Comparison of ENCODE assay signal across 8 cellular contexts in genomic region chr18:77096936-77097886, GRCh38. TPM values are rescaled to one million over a fixed set of nuclear protein-coding genes. Genes with fewer than 3 reads are reported as not detected.
DNase-seq lines count a peak whose midpoint lies in the region; ATAC-seq, FAIRE-seq and TF ChIP-seq lines count a peak whose summit lies in the region.
"Had no signal": no experiment of that assay in that cellular context is flagged by ENCODE, and none has a peak within 500 bp of the region (broad histone marks: within the 10 kb centered on the region; RNA-seq: fewer than 3 reads in every experiment).

No MANE protein-coding gene starts in this region.

- RAD21 ChIA-PET in GM12878 (lab: Charles Lee; ENCODE audit: unreplicated experiment): interaction anchor here (0.7 to 2.0 kb wide), 9 partner anchors 17 to 117 kb away, joined by 4 to 6 read pairs (median 4); no protein-coding TSS in a partner anchor

- 81% methylated on average over 11 of the region's 11 CpGs for WGBS in GM12878 (ENCODE audit: insufficient coverage, insufficient replicate concordance, low lambda C conversion rate, missing lambda C conversion rate)

- peak; percentile 11 for FAIRE-seq in GM19239 (lab: Jason Lieb, UNC)
- FAIRE-seq in GM12878 (lab: Jason Lieb, UNC): no peak
- FAIRE-seq: frontal cortex had no signal

- H3K4me1 ChIP-seq in GM12878 (ENCODE audit: control insufficient read depth, insufficient read depth, low read length) (peaks cover 66% of the 10 kb centered on the region), neutrophil (ENCODE audit: control insufficient read depth in 1 of 2, insufficient read depth in 1 of 2, low read depth in 1 of 2, low read length in 1 of 2) (peaks cover 91 to 99% of the 10 kb centered on the region in 2 experiments)

- H3K4me3 ChIP-seq in GM12878 (no peak overlapping the region), neutrophil (ENCODE audit: low read depth in 1 of 2, low read length in 1 of 2) (peak overlapping the region; percentile 34 to 50)

- H4K20me1 ChIP-seq in GM12878 (ENCODE audit: control insufficient read depth, insufficient read depth): no peaks in the 10 kb centered on the region

- ATAC-seq in GM12878 (no peak), GM21526 (IDR thresholded peaks at IDR 0.05; ENCODE audit: low FRiP score, unreplicated experiment) (no peak), GM18868 (IDR thresholded peaks at IDR 0.05; ENCODE audit: unreplicated experiment) (no peak)

- CTCF ChIA-PET in GM12878 (lab: Yijun Ruan, JAX): interaction anchor here (0.8 to 2.4 kb wide), 7 partner anchors 27 to 114 kb away, joined by 3 to 8 read pairs (median 4); no protein-coding TSS in a partner anchor

- SMC1A ChIA-PET in GM12878 (lab: Charles Lee; ENCODE audit: uncharacterized antibody, unreplicated experiment): interaction anchor here (0.8 to 2.4 kb wide), 17 partner anchors 9 to 133 kb away, joined by 3 to 13 read pairs (median 4); no protein-coding TSS in a partner anchor

- intact Hi-C loops in GM12878 (cut with micrococcal nuclease; ENCODE audit: unreplicated experiment): no loop called here

- no peak for TF ChIP-seq POLR2A in GM12878 (IDR thresholded peaks at IDR 0.05; ENCODE audit: low read depth, low read length)

- TF ChIP-seq RAD21 in GM12878 (IDR thresholded peaks at IDR 0.05; ENCODE audit: insufficient read depth, low read depth, low read length): no peak

- DNase-seq in GM19239 (ENCODE audit: insufficient read length, low spot score) (no peak), NCI-H128 (lab: John Stamatoyannopoulos, UW; ENCODE audit: unreplicated experiment) (peak; percentile 63), GM12878 (ENCODE audit: low read depth, low spot score) (no peak), NCI-H510A (lab: John Stamatoyannopoulos, UW) (no peak)

- TF ChIP-seq EP300 in GM12878 (IDR thresholded peaks at IDR 0.05; ENCODE audit: borderline replicate concordance in 1 of 2, control insufficient read depth in 1 of 2, low read depth in 2 of 2, low read length in 2 of 2): no peak

- H2AFZ ChIP-seq in GM12878 (ENCODE audit: control insufficient read depth, low read depth, low read length): no peak overlapping the region

- H3K9me3 ChIP-seq in GM12878 (replicated peaks; ENCODE audit: control insufficient read depth, insufficient read depth, low read length): no peaks in the 10 kb centered on the region
- no peaks in the 10 kb centered on the region for H3K9me3 ChIP-seq in neutrophil

- BruUV-seq in GM12878 (replicated peaks; lab: Mats Ljungman, UMichigan): no TSS peak

- POLR2A ChIA-PET in GM12878 (lab: Charles Lee): interaction anchor here (0.7 to 2.1 kb wide), 7 partner anchors 15 to 34 kb away, joined by 3 to 7 read pairs (median 4); no protein-coding TSS in a partner anchor

- H3K27me3 ChIP-seq in GM12878 (replicated peaks in 1 of 2; ENCODE audit: control insufficient read depth in 2 of 2, insufficient read depth in 2 of 2, low read length in 1 of 2): no peaks in the 10 kb centered on the region
- H3K27me3 ChIP-seq in neutrophil: no peaks in the 10 kb centered on the region

- peaks cover 20 to 25% of the 10 kb centered on the region in 2 experiments for H3K36me3 ChIP-seq in GM12878 (ENCODE audit: control insufficient read depth in 2 of 2, insufficient read depth in 2 of 2, low read length in 1 of 2)
- H3K36me3 ChIP-seq in neutrophil: peaks cover 81% of the 10 kb centered on the region

- H3K27ac ChIP-seq in GM12878 (ENCODE audit: control insufficient read depth, insufficient read depth) (peak overlapping the region; percentile 56), neutrophil (peak overlapping the region; percentile 98)

- no peak overlapping the region; the same call in 1 of the 2 replicates for H3K4me2 ChIP-seq in GM12878 (ENCODE audit: control insufficient read depth, insufficient read depth)

- peaks cover 43% of the 10 kb centered on the region for H3K79me2 ChIP-seq in GM12878 (ENCODE audit: control insufficient read depth, insufficient read depth, low read length)

- H3K9ac ChIP-seq in GM12878 (ENCODE audit: control insufficient read depth, insufficient read depth, low read length): no peak overlapping the region

- in situ Hi-C loops in GM12878 (cut with MboI): no loop called here

- TF ChIP-seq CTCF in GM12878 (IDR thresholded peaks at IDR 0.05 in 2 of 3, conservative IDR thresholded peaks at IDR 0.05 in 1 of 3; ENCODE audit: control insufficient read depth in 2 of 3, extremely low read depth in 1 of 3, insufficient read depth in 1 of 3, low read depth in 3 of 3, low read length in 3 of 3) (no peak), neutrophil (IDR thresholded peaks at IDR 0.05) (no peak)

TF ChIP-seq in GM12878, 131 proteins besides CTCF, POLR2A, EP300 and RAD21:
- peak; percentile 38 for TF ChIP-seq MEF2B (IDR thresholded peaks at IDR 0.05; ENCODE audit: partially characterized antibody, poor library complexity, severe bottlenecking)
- TF ChIP-seq, protein P1, sequence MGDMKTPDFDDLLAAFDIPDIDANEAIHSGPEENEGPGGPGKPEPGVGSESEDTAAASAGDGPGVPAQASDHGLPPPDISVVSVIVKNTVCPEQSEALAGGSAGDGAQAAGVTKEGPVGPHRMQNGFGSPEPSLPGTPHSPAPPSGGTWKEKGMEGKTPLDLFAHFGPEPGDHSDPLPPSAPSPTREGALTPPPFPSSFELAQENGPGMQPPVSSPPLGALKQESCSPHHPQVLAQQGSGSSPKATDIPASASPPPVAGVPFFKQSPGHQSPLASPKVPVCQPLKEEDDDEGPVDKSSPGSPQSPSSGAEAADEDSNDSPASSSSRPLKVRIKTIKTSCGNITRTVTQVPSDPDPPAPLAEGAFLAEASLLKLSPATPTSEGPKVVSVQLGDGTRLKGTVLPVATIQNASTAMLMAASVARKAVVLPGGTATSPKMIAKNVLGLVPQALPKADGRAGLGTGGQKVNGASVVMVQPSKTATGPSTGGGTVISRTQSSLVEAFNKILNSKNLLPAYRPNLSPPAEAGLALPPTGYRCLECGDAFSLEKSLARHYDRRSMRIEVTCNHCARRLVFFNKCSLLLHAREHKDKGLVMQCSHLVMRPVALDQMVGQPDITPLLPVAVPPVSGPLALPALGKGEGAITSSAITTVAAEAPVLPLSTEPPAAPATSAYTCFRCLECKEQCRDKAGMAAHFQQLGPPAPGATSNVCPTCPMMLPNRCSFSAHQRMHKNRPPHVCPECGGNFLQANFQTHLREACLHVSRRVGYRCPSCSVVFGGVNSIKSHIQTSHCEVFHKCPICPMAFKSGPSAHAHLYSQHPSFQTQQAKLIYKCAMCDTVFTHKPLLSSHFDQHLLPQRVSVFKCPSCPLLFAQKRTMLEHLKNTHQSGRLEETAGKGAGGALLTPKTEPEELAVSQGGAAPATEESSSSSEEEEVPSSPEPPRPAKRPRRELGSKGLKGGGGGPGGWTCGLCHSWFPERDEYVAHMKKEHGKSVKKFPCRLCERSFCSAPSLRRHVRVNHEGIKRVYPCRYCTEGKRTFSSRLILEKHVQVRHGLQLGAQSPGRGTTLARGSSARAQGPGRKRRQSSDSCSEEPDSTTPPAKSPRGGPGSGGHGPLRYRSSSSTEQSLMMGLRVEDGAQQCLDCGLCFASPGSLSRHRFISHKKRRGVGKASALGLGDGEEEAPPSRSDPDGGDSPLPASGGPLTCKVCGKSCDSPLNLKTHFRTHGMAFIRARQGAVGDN (IDR thresholded peaks at IDR 0.05): no peak

RNA-seq across cellular contexts. Expression of gene MBP, which starts 35.4 kb away (rescaled TPM):
- 143 and 147 TPM in 2 replicates for total RNA-seq in GM12878 (2013; cell fraction: nucleolus; rRNA removed)
- 41.1 and 43.2 TPM in 2 replicates for total RNA-seq in GM12878 (2014; rRNA removed)
- 33.5 and 34.6 TPM in 2 replicates for total RNA-seq in GM12878 (2014; rRNA removed; fragmentation: Illumina TruSeq; extraction: Trizol)
- total RNA-seq in GM12878 (2021): 52.5 and 55.8 TPM in 2 replicates
- 19.6 TPM for polyA plus RNA-seq in GM12878 (2011; ENCODE audit: low read depth)
- polyA plus RNA-seq in GM12878 (2011; rRNA removed): 67.8 and 75.9 TPM in 2 replicates
- polyA plus RNA-seq in GM12878 (2011; cell fraction: cytosol; rRNA removed): 43.5 and 56.5 TPM in 2 replicates
- polyA plus RNA-seq in GM12878 (2011; cell fraction: nucleus; rRNA removed): 42.3 and 48.6 TPM in 2 replicates
- 22.9 and 32.1 TPM in 2 replicates for polyA plus RNA-seq in GM12878 (2012)
- 38.6 and 41.9 TPM in 2 replicates for polyA plus RNA-seq in GM12878 (2014; fragmentation: Illumina TruSeq; extraction: Trizol)
- 10 to 100 TPM; 12.2 to 13.3 TPM for polyA plus RNA-seq in GM12878 (2014; fragmentation: Nextera tagmentation; extraction: Ambion mirVana)
- 34.0 and 35.0 TPM in 2 replicates for polyA plus RNA-seq in GM12878 (2014; rRNA removed)
- 10 to 100 TPM; 42.2 to 42.4 TPM for polyA plus RNA-seq in GM12878 (2016; fragmentation: Nextera tagmentation; extraction: Ambion mirVana)
- polyA minus RNA-seq in GM12878 (2011; rRNA and poly(A)+ RNA removed): 65.0 and 79.1 TPM in 2 replicates
- 29.4 and 33.1 TPM in 2 replicates for polyA minus RNA-seq in GM12878 (2011; cell fraction: cytosol; rRNA and poly(A)+ RNA removed)
- 36.0 and 54.1 TPM in 2 replicates for polyA minus RNA-seq in GM12878 (2011; cell fraction: nucleus; rRNA and poly(A)+ RNA removed)
